ENCODE assay signal across 8 cellular contexts in the genomic region with DNA sequence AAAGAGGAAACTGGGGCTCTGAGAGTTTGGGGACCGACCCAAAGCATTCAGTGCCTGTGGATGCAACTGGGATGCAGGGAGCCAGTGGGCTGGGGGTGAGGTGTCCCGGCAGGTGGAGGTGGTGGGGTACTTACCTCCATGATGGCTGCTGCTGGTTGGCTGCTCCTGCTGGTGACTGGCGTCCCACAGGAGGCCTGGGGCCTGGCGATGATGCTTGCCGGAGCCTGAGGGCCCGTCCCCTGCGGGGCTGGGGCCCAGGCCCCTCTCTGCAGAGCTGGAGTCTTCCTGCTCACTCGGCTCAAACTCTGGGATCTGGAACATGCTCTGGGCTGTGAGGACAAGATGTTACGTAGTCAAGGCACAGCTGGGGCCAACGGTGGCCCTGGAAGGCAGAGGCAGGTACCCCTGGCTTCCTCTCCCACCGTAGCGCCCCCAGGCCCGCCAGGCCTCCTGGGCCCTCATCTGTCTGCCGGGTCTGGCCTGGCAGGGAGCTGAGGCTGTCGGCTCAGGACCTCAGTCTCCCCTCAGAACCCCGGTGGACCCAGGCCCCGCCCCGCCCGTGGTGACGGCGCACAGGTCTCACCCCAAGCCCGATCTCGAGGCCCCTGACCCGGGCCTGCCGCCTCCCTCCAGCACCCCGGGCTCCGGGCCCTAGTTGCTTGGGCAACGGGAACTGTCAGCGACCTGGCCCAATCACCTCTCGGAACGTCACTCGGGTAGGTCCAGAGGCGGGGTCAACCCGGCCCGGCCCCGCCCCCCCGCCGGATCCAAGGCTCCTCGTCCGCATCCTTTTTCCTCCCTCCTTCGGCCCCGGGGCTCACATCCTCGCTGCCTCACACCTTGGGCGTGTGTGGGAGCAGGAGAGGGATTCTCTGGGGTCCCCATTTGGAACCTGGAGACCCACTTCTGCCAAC. TPM values are rescaled to one million over a fixed set of nuclear protein-coding genes. Genes with fewer than 3 reads are reported as not detected.
A peak's percentile ranks its signal among the peaks of the same experiment; 100 is the strongest.
DNase-seq lines count a peak whose midpoint lies in the region; ATAC-seq and TF ChIP-seq lines count a peak whose summit lies in the region.

A gene (minus strand): TSS at position 618 of the 914 bp plus-strand sequence. CDS start 297 bp downstream, at position 321.

- CTCF ChIA-PET in Panc1 (lab: Charles Lee): interaction anchor here (0.7 to 1.5 kb wide), 3 partner anchors 17 to 23 kb away, joined by 3 to 8 read pairs (median 3); no protein-coding TSS in a partner anchor

- peak within 1 kb of the TSS; percentile 66 for H2AFZ ChIP-seq in KMS-11 (ENCODE audit: low read depth)

- H3K36me3 Mint-ChIP-seq in activated T-cell treated with anti-CD3 and anti-CD28 coated beads, Interleukin-2, amount 50 U/mL, for 4 hours (ENCODE audit: insufficient read depth): peaks cover 6% of the 10 kb centered on the region

- H4K20me1 ChIP-seq in KMS-11 (ENCODE audit: insufficient read depth): no peaks in the 10 kb centered on the region

- H3K36me3 ChIP-seq in KMS-11 (ENCODE audit: insufficient read depth): no peaks in the 10 kb centered on the region
- H3K36me3 ChIP-seq in Panc1 (ENCODE audit: control insufficient read depth, insufficient read depth, low read length): no peaks in the 10 kb centered on the region; the same call in 1 of the 2 replicates
- H3K36me3 ChIP-seq in mucosa of stomach (ENCODE audit: control insufficient read depth, insufficient read depth, low read length): no peaks in the 10 kb centered on the region

- intact Hi-C loops in Panc1 (cut with micrococcal nuclease; ENCODE audit: unreplicated experiment): no loop called here

- H3K4me3 ChIP-seq in KMS-11 (IDR thresholded peaks at IDR 0.05; ENCODE audit: insufficient read depth, low read depth, low read length) (no peak within 1 kb of the TSS), Panc1 (ENCODE audit: low read depth in 2 of 2, low read length in 2 of 2) (peak within 1 kb of the TSS; percentile 57 to 98), mucosa of stomach (ENCODE audit: low read length) (peak within 1 kb of the TSS; percentile 82)

- in situ Hi-C loops in Panc1 (cut with HindIII; ENCODE audit: low pct_unique_long_range_greater_than_20kb, low sequenced_read_pairs): no loop called here

- peaks cover 14% of the 10 kb centered on the region for H3K4me1 Mint-ChIP-seq in activated T-cell treated with anti-CD3 and anti-CD28 coated beads, Interleukin-2, amount 50 U/mL, for 4 hours (ENCODE audit: low read depth)

- BruUV-seq in Panc1 (replicated peaks; lab: Mats Ljungman, UMichigan): TSS peak; percentile 87

- no peaks in the 10 kb centered on the region for H3K27me3 ChIP-seq in KMS-11 (ENCODE audit: insufficient read depth, low read depth)
- H3K27me3 ChIP-seq in Panc1 (ENCODE audit: control insufficient read depth, insufficient read depth, low read length): no peaks in the 10 kb centered on the region
- H3K27me3 ChIP-seq in mucosa of stomach (ENCODE audit: control insufficient read depth, insufficient read depth, low read length): no peaks in the 10 kb centered on the region

- no peaks in the 10 kb centered on the region for H3K27me3 Mint-ChIP-seq in activated T-cell treated with anti-CD3 and anti-CD28 coated beads, Interleukin-2, amount 50 U/mL, for 4 hours (ENCODE audit: low read depth)

- no peak for TF ChIP-seq POLR2A in erythroblast (IDR thresholded peaks at IDR 0.05; ENCODE audit: low read length)

- peaks cover 28% of the 10 kb centered on the region for H3K4me1 ChIP-seq in KMS-11 (ENCODE audit: low read depth, poor library complexity, severe bottlenecking)
- H3K4me1 ChIP-seq in Panc1 (ENCODE audit: control insufficient read depth, insufficient read depth, low read length): peaks cover 25% of the 10 kb centered on the region
- H3K4me1 ChIP-seq in mucosa of stomach (ENCODE audit: control insufficient read depth, insufficient read depth, low read length): peaks cover 31% of the 10 kb centered on the region

- no peaks in the 10 kb centered on the region for H3K9me3 Mint-ChIP-seq in activated T-cell treated with anti-CD3 and anti-CD28 coated beads, Interleukin-2, amount 50 U/mL, for 4 hours

- ATAC-seq in GM21737 (IDR thresholded peaks at IDR 0.05; ENCODE audit: unreplicated experiment) (peak; percentile 65), Panc1 (peak; percentile 92)
- ATAC-seq in activated T-cell treated with anti-CD3 and anti-CD28 coated beads, Interleukin-2, amount 50 U/mL, for 4 hours: peak; percentile 86 to 87

- H3K9ac ChIP-seq in KMS-11: peak within 1 kb of the TSS; percentile 81
- H3K9ac ChIP-seq in mucosa of stomach (ENCODE audit: low read length): peak within 1 kb of the TSS; percentile 95

- peak; percentile 85 for DNase-seq in DMS53 treated with DMSO at 0.1 percent for 48 hours (lab: John Stamatoyannopoulos, UW; ENCODE audit: unreplicated experiment)
- no peak for DNase-seq in Panc1 (ENCODE audit: low read depth, low spot score)
- DNase-seq in activated T-cell treated with anti-CD3 and anti-CD28 coated beads, Interleukin-2, amount 50 U/mL, for 4 hours: peak; percentile 87
- peak; percentile 95 to 97 for DNase-seq in erythroblast (lab: John Stamatoyannopoulos, UW)
- DNase-seq in stimulated activated CD8-positive, alpha-beta memory T cell treated with anti-CD3 and anti-CD28 coated beads, Interleukin-4, amount 100 ng/mL, for 48 hours: peak; percentile 96

- peak within 1 kb of the TSS; percentile 85 for H3K4me3 Mint-ChIP-seq in activated T-cell treated with anti-CD3 and anti-CD28 coated beads, Interleukin-2, amount 50 U/mL, for 4 hours

- H3K79me2 ChIP-seq in KMS-11 (ENCODE audit: insufficient read depth, low read depth): peaks cover 14% of the 10 kb centered on the region

- H3K27ac ChIP-seq in KMS-11 (peak within 1 kb of the TSS; percentile 92), Panc1 (ENCODE audit: low read length) (peak within 1 kb of the TSS; percentile 83)

- no peak for TF ChIP-seq CTCF in KMS-11 (conservative IDR thresholded peaks at IDR 0.05; ENCODE audit: low read depth, low read length)
- TF ChIP-seq CTCF in Panc1 (IDR thresholded peaks at IDR 0.05): no peak

- H3K4me2 ChIP-seq in KMS-11: peak within 1 kb of the TSS; percentile 97

- H3K9me3 ChIP-seq in Panc1 (ENCODE audit: control insufficient read depth, insufficient read depth, low read depth, low read length) (no peaks in the 10 kb centered on the region), mucosa of stomach (ENCODE audit: control insufficient read depth, low read length) (no peaks in the 10 kb centered on the region)

- POLR2A ChIA-PET in Panc1 (lab: Charles Lee): interaction anchor here (0.5 to 1.5 kb wide), 6 partner anchors 8 to 33 kb away, joined by 3 to 10 read pairs (median 4); a partner anchor contains a TSS

RNA-seq across cellular contexts. Expression of the gene that starts here (rescaled TPM):
- total RNA-seq in Panc1 (2021; ENCODE audit: unreplicated experiment): 77.7 TPM
- 86.9 TPM for polyA plus RNA-seq in Panc1 (2012; ENCODE audit: insufficient read length)
- total RNA-seq in activated T-cell treated with anti-CD3 and anti-CD28 coated beads, Interleukin-2, amount 50 U/mL, for 4 hours: 10 to 100 TPM; 27.6 to 38.8 (median 36.6) TPM
